ENCODE assay signal across 21 cellular contexts in the genomic region with DNA sequence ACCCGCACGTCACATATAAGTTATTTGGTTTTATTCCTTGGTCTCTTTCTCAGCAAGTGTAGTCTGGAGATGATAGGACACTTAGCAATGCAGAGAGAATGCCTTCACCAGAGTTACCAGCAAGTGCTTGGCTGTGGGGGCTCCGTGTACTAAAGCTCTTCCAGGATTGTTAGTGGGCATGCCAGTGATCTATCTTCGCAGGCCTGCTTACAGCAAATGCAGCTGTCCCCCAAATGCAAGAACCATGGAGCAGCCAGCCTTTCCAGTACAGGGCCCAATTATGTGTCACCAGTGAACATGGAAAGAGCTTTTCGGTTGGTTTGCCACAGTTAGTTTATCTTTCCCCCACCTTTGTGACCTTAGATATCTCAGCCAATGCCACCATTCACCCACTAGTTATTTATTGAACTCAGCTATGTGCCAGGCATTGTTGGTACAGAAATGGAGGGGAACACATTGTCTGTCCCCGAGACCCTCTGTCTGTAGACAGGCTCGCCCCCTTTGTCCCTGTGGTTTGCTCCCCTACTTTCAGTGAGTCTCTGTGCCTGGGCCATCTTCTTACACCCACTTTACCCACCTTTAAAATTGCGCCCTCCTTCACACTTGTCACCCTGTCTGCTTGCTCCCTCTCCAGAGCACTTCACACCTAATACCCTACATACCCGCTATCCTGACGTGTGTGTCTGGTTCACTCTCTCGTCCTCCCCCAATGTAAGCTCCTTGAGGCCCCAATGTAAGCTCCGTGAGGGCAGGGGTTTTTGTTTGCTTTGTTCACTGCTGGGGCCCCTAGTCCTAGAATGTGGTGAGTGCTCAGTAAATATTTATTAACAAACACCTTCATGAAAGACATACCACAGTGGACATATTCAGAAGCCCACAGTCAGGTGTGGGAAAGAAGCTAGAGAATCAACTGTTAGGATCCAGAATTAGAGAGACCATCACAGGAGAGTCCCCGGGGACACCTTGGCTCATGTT. TPM values are rescaled to one million over a fixed set of nuclear protein-coding genes. Genes with fewer than 3 reads are reported as not detected.
DNase-seq lines count a peak whose midpoint lies in the region; ATAC-seq, FAIRE-seq and TF ChIP-seq lines count a peak whose summit lies in the region.
"Had no signal": no experiment of that assay in that cellular context is flagged by ENCODE, and none has a peak within 500 bp of the region (broad histone marks: within the 10 kb centered on the region; RNA-seq: fewer than 3 reads in every experiment).

No MANE protein-coding gene starts in this region.

- POLR2A ChIA-PET in HEK293 (lab: Yijun Ruan, JAX) = interaction anchor here (0.9 to 1.3 kb wide), 2 partner anchors 11 to 13 kb away, joined by 3 to 4 read pairs; no protein-coding TSS in a partner anchor

- no peak for TF ChIP-seq POLR2A in gastrocnemius medialis (IDR thresholded peaks at IDR 0.05)

- H3K4me3 ChIP-seq in HEK293 (ENCODE audit: low read depth, low read length) (no peak overlapping the region), gastrocnemius medialis (no peak overlapping the region)
- H3K4me3 ChIP-seq: dorsolateral prefrontal cortex, GM12878, HAP-1, left lung, ovary, sigmoid colon had no signal

- no peaks in the 10 kb centered on the region for H3K36me3 Mint-ChIP-seq in activated naive CD8-positive, alpha-beta T cell
- peaks cover 10% of the 10 kb centered on the region for H3K36me3 Mint-ChIP-seq in activated naive CD8-positive, alpha-beta T cell treated with anti-CD3 and anti-CD28 coated beads for 36 hours
- no peaks in the 10 kb centered on the region for H3K36me3 Mint-ChIP-seq in endothelial cell (ENCODE audit: low read depth, unreplicated experiment)
- H3K36me3 Mint-ChIP-seq in stimulated activated naive B cell treated with anti-CD40 and anti-IgM and Interleukin-4, amounts not matched to agents 10 μg/mL and 1 μg/mL and 100 μg/mL, for 72 hours = peaks cover 19 to 48% of the 10 kb centered on the region in 2 donors

- no peaks in the 10 kb centered on the region for H3K9me3 Mint-ChIP-seq in activated naive CD8-positive, alpha-beta T cell (ENCODE audit: low read depth)
- no peaks in the 10 kb centered on the region for H3K9me3 Mint-ChIP-seq in activated naive CD8-positive, alpha-beta T cell treated with anti-CD3 and anti-CD28 coated beads for 36 hours
- H3K9me3 Mint-ChIP-seq in endothelial cell (ENCODE audit: unreplicated experiment) = no peaks in the 10 kb centered on the region
- H3K9me3 Mint-ChIP-seq in stimulated activated naive B cell treated with anti-CD40 and anti-IgM and Interleukin-4, amounts not matched to agents 10 μg/mL and 1 μg/mL and 100 μg/mL, for 72 hours = no peaks in the 10 kb centered on the region
- H3K9me3 Mint-ChIP-seq: stimulated activated naive CD8-positive, alpha-beta T cell treated with anti-CD3 and anti-CD28 coated beads, Interleukin-15, amount 100 ng/mL, for 72 hours had no signal

- H3K27me3 Mint-ChIP-seq in activated naive CD8-positive, alpha-beta T cell = no peaks in the 10 kb centered on the region
- no peaks in the 10 kb centered on the region for H3K27me3 Mint-ChIP-seq in activated naive CD8-positive, alpha-beta T cell treated with anti-CD3 and anti-CD28 coated beads for 36 hours
- peaks cover 6% of the 10 kb centered on the region for H3K27me3 Mint-ChIP-seq in endothelial cell (ENCODE audit: unreplicated experiment)
- H3K27me3 Mint-ChIP-seq in stimulated activated naive B cell treated with anti-CD40 and anti-IgM and Interleukin-4, amounts not matched to agents 10 μg/mL and 1 μg/mL and 100 μg/mL, for 72 hours = no peaks in the 10 kb centered on the region
- H3K27me3 Mint-ChIP-seq: stimulated activated naive CD8-positive, alpha-beta T cell treated with anti-CD3 and anti-CD28 coated beads, Interleukin-15, amount 100 ng/mL, for 72 hours had no signal

- no peaks in the 10 kb centered on the region for H3K9me3 ChIP-seq in HEK293 (ENCODE audit: control insufficient read depth, insufficient read depth, low read depth, low read length)
- H3K9me3 ChIP-seq in gastrocnemius medialis = no peaks in the 10 kb centered on the region
- H3K9me3 ChIP-seq: HAP-1, left lung, ovary, sigmoid colon had no signal

- H3K27ac ChIP-seq in HEK293 (ENCODE audit: extremely low read depth, low read depth, low read length) = no peak overlapping the region
- H3K27ac ChIP-seq in gastrocnemius medialis = no peak overlapping the region
- H3K27ac ChIP-seq: dorsolateral prefrontal cortex, left lung, ovary, sigmoid colon had no signal

- H3K36me3 ChIP-seq in HEK293 (ENCODE audit: control insufficient read depth in 2 of 2, insufficient read depth in 1 of 2, low read length in 2 of 2) (peaks cover 0 to 24% of the 10 kb centered on the region in 2 experiments; a peak in 1 of 3 replicates), gastrocnemius medialis (no peaks in the 10 kb centered on the region)
- H3K36me3 ChIP-seq: left lung, ovary had no signal

- H3K27ac Mint-ChIP-seq in activated naive CD8-positive, alpha-beta T cell = peak overlapping the region; percentile 55
- no peak overlapping the region for H3K27ac Mint-ChIP-seq in activated naive CD8-positive, alpha-beta T cell treated with anti-CD3 and anti-CD28 coated beads for 36 hours
- H3K27ac Mint-ChIP-seq in endothelial cell (ENCODE audit: unreplicated experiment) = no peak overlapping the region
- H3K27ac Mint-ChIP-seq in stimulated activated naive B cell treated with anti-CD40 and anti-IgM and Interleukin-4, amounts not matched to agents 10 μg/mL and 1 μg/mL and 100 μg/mL, for 72 hours = peak overlapping the region; percentile 67

- CTCF ChIA-PET in HEK293 (lab: Yijun Ruan, JAX) = interaction anchor here (0.6 to 5.9 kb wide), 8 partner anchors 9 to 207 kb away, joined by 3 to 47 read pairs (median 4); no protein-coding TSS in a partner anchor

- ATAC-seq in stimulated activated naive B cell treated with anti-CD40 and anti-IgM and Interleukin-4, amounts not matched to agents 10 μg/mL and 1 μg/mL and 100 μg/mL, for 72 hours (replicated peaks) = no peak
- no peak for ATAC-seq in gastrocnemius medialis
- ATAC-seq: left lung; stimulated activated naive CD8-positive, alpha-beta T cell treated with anti-CD3 and anti-CD28 coated beads, Interleukin-15, amount 100 ng/mL, for 72 hours had no signal

- no peak for DNase-seq in activated naive CD8-positive, alpha-beta T cell treated with anti-CD3 and anti-CD28 coated beads for 36 hours
- DNase-seq in endothelial cell (ENCODE audit: low spot score) = no peak
- DNase-seq in stimulated activated naive B cell treated with anti-CD40 and anti-IgM and Interleukin-4, amounts not matched to agents 10 μg/mL and 1 μg/mL and 100 μg/mL, for 72 hours = no peak
- no peak for DNase-seq in gastrocnemius medialis
- DNase-seq in CD1c-positive myeloid dendritic cell (ENCODE audit: extremely low spot score) = no peak
- DNase-seq in urothelium cell line (ENCODE audit: low spot score) = no peak
- DNase-seq: activated CD4-positive, alpha-beta T cell treated with anti-CD3 and anti-CD28 coated beads for 1 hour; activated T-cell treated with anti-CD3 and anti-CD28 coated beads for 4 hours; DMS 273 treated with DMSO at 0.1 percent for 48 hours; dorsolateral prefrontal cortex; GF-D8; left lung; NCI-H526 treated with DMSO at 0.1 percent for 48 hours; ovary; sigmoid colon; stimulated activated naive CD8-positive, alpha-beta T cell treated with anti-CD3 and anti-CD28 coated beads, Interleukin-15, amount 100 ng/mL, for 72 hours; T1000 had no signal

- peak overlapping the region; percentile 11 for H3K4me3 Mint-ChIP-seq in activated naive CD8-positive, alpha-beta T cell
- no peak overlapping the region for H3K4me3 Mint-ChIP-seq in activated naive CD8-positive, alpha-beta T cell treated with anti-CD3 and anti-CD28 coated beads for 36 hours
- H3K4me3 Mint-ChIP-seq in endothelial cell (ENCODE audit: unreplicated experiment) = peak overlapping the region; percentile 29
- no peak overlapping the region for H3K4me3 Mint-ChIP-seq in stimulated activated naive B cell treated with anti-CD40 and anti-IgM and Interleukin-4, amounts not matched to agents 10 μg/mL and 1 μg/mL and 100 μg/mL, for 72 hours
- H3K4me3 Mint-ChIP-seq: stimulated activated naive CD8-positive, alpha-beta T cell treated with anti-CD3 and anti-CD28 coated beads, Interleukin-15, amount 100 ng/mL, for 72 hours had no signal

- in situ Hi-C loops in gastrocnemius medialis (cut with MboI; ENCODE audit: low sequenced_read_pairs in 4 of 4) = no loop called here

- no peak for FAIRE-seq in urothelium cell line (lab: Jason Lieb, UNC)
- FAIRE-seq: GM12878 had no signal

- TF ChIP-seq CTCF in HEK293 (tag by site-specific recombination; IDR thresholded peaks at IDR 0.05) (no peak), endothelial cell (IDR thresholded peaks at IDR 0.05; ENCODE audit: unreplicated experiment) (no peak), gastrocnemius medialis (IDR thresholded peaks at IDR 0.05 in 4 of 5, conservative IDR thresholded peaks at IDR 0.05 in 1 of 5) (no peak)

- H3K4me1 ChIP-seq in HEK293 (ENCODE audit: control insufficient read depth, insufficient read depth, low read length) = peaks cover 27% of the 10 kb centered on the region
- H3K4me1 ChIP-seq in gastrocnemius medialis = peaks cover 46 to 52% of the 10 kb centered on the region in 2 donors
- H3K4me1 ChIP-seq: HAP-1 had no signal

- H3K27me3 ChIP-seq in gastrocnemius medialis = no peaks in the 10 kb centered on the region
- H3K27me3 ChIP-seq: dorsolateral prefrontal cortex, left lung, ovary, sigmoid colon had no signal

- peaks cover 87% of the 10 kb centered on the region for H3K4me1 Mint-ChIP-seq in activated naive CD8-positive, alpha-beta T cell (ENCODE audit: low read depth)
- H3K4me1 Mint-ChIP-seq in activated naive CD8-positive, alpha-beta T cell treated with anti-CD3 and anti-CD28 coated beads for 36 hours = peaks cover 63% of the 10 kb centered on the region
- peaks cover 11% of the 10 kb centered on the region for H3K4me1 Mint-ChIP-seq in endothelial cell (ENCODE audit: unreplicated experiment)
- peaks cover 54 to 85% of the 10 kb centered on the region in 2 donors for H3K4me1 Mint-ChIP-seq in stimulated activated naive B cell treated with anti-CD40 and anti-IgM and Interleukin-4, amounts not matched to agents 10 μg/mL and 1 μg/mL and 100 μg/mL, for 72 hours

- intact Hi-C loops in gastrocnemius medialis (cut with DNase I; ENCODE audit: low total_unique reads) = no loop called here

RNA-seq across cellular contexts. Expression of a gene that starts 13.3 kb away (rescaled TPM):
- total RNA-seq in activated naive CD8-positive, alpha-beta T cell treated with anti-CD3 and anti-CD28 coated beads for 36 hours = 100 to 1,000 TPM; 148 to 151 TPM
- 81.2 TPM for total RNA-seq in endothelial cell (ENCODE audit: unreplicated experiment)
- 100 to 1,000 TPM in 1 of 4 donors, 10 to 100 TPM in 3; 61.1 to 103 (median 74.4) TPM for total RNA-seq in gastrocnemius medialis

Comparison
In these comparisons a context has a peak if more than half of its experiments do, and no peak if none do; other contexts are left out.
1. H3K27ac Mint-ChIP-seq: peak in activated naive CD8-positive, alpha-beta T cell (single experiment) and stimulated activated naive B cell treated with anti-CD40 and anti-IgM and Interleukin-4, amounts not matched to agents 10 μg/mL and 1 μg/mL and 100 μg/mL, for 72 hours (single experiment); none in activated naive CD8-positive, alpha-beta T cell treated with anti-CD3 and anti-CD28 coated beads for 36 hours (single experiment) and endothelial cell (single experiment).
2. H3K4me3 Mint-ChIP-seq: peak in activated naive CD8-positive, alpha-beta T cell (single experiment) and endothelial cell (single experiment); none in activated naive CD8-positive, alpha-beta T cell treated with anti-CD3 and anti-CD28 coated beads for 36 hours (single experiment) and stimulated activated naive B cell treated with anti-CD40 and anti-IgM and Interleukin-4, amounts not matched to agents 10 μg/mL and 1 μg/mL and 100 μg/mL, for 72 hours (0 of 2).